In genomic region chr14:37591311-37591940, GRCh38 we compare ENCODE assay signal across 1 cellular context.
TF ChIP-seq lines count a peak whose summit lies in the region.

No MANE protein-coding gene starts in this region.

TF ChIP-seq in IMR-90, 13 proteins besides CTCF, POLR2A, EP300 and RAD21 (continued from another document):
- TF ChIP-seq CHD1 (IDR thresholded peaks at IDR 0.05; ENCODE audit: low read depth, low read length): no peak
- no peak for TF ChIP-seq CEBPB (IDR thresholded peaks at IDR 0.05; ENCODE audit: low read depth, low read length)
